ENCODE assay signal across 10 cellular contexts in genomic region chr12:14402697-14403096, GRCh38. TPM values are rescaled to one million over a fixed set of nuclear protein-coding genes. Genes with fewer than 3 reads are reported as not detected.
DNase-seq lines count a peak whose midpoint lies in the region; ATAC-seq and TF ChIP-seq lines count a peak whose summit lies in the region.
"Had no signal": no experiment of that assay in that cellular context is flagged by ENCODE, and none has a peak within 500 bp of the region (broad histone marks: within the 10 kb centered on the region; RNA-seq: fewer than 3 reads in every experiment).

No MANE protein-coding gene starts in this region.

- H2AFZ ChIP-seq in hepatocyte: no peak overlapping the region

- 75% methylated on average over 4 of the region's 4 CpGs for WGBS in hepatocyte (ENCODE audit: low lambda C conversion rate, missing lambda C conversion rate)
- WGBS in spleen, 5 donors: 81 to 91% (median 86%) methylated on average over 4 of the region's 4 CpGs

- TF ChIP-seq POLR2A in spleen (IDR thresholded peaks at IDR 0.05): no peak

- H3K27ac ChIP-seq in hepatocyte (peak overlapping the region; percentile 12), spleen (peak overlapping the region in 6 of 8 donors; percentile 2 to 85 (median 66))

- no peaks in the 10 kb centered on the region for H3K27me3 Mint-ChIP-seq in activated T-cell treated with anti-CD3 and anti-CD28 coated beads, Interleukin-2, amount 50 U/mL, for 4 hours (ENCODE audit: low read depth)
- no peaks in the 10 kb centered on the region for H3K27me3 Mint-ChIP-seq in T-cell
- H3K27me3 Mint-ChIP-seq in Calu3 (ENCODE audit: unreplicated experiment): no peaks in the 10 kb centered on the region

- no peak for ATAC-seq in activated T-cell treated with anti-CD3 and anti-CD28 coated beads, Interleukin-2, amount 50 U/mL, for 4 hours
- ATAC-seq in T-cell (replicated peaks in 1 of 4): no peak
- ATAC-seq in GM21528 (IDR thresholded peaks at IDR 0.05; ENCODE audit: low FRiP score, unreplicated experiment): no peak
- no peak for ATAC-seq in GM18498 (IDR thresholded peaks at IDR 0.05; ENCODE audit: unreplicated experiment)

- H3K27me3 ChIP-seq in hepatocyte: no peaks in the 10 kb centered on the region
- H3K27me3 ChIP-seq in spleen (replicated peaks in 1 of 7): no peaks in the 10 kb centered on the region

- peak overlapping the region; percentile 79 for H3K4me3 Mint-ChIP-seq in activated T-cell treated with anti-CD3 and anti-CD28 coated beads, Interleukin-2, amount 50 U/mL, for 4 hours
- peak overlapping the region; percentile 31 to 59 (median 56) for H3K4me3 Mint-ChIP-seq in T-cell
- no peak overlapping the region for H3K4me3 Mint-ChIP-seq in Calu3 (ENCODE audit: low read depth, unreplicated experiment)

- no peak for DNase-seq in activated T-cell treated with anti-CD3 and anti-CD28 coated beads, Interleukin-2, amount 50 U/mL, for 4 hours
- no peak for DNase-seq in activated T-cell treated with anti-CD3 and anti-CD28 coated beads for 4 hours
- no peak for DNase-seq in T-cell
- DNase-seq in hepatocyte (ENCODE audit: low spot score): no peak
- DNase-seq in spleen: no peak
- no peak for DNase-seq in Calu3
- DNase-seq: GF-D8; stimulated activated CD4-positive, alpha-beta T cell treated with anti-CD3 and anti-CD28 coated beads, Interleukin-12 subunit alpha, Interleukin-12 subunit beta, amount 100 ng/mL, for 4 hours had no signal

- H3K27ac Mint-ChIP-seq in T-cell (peak overlapping the region; percentile 82 to 90), Calu3 (ENCODE audit: unreplicated experiment) (no peak overlapping the region)

- no peak overlapping the region for H3K4me2 ChIP-seq in hepatocyte

- no peaks in the 10 kb centered on the region for H3K9me3 ChIP-seq in hepatocyte (ENCODE audit: low read depth)
- H3K9me3 ChIP-seq in spleen: peaks cover 0 to 34% (median 11%) of the 10 kb centered on the region in 8 donors

- POLR2A ChIA-PET in T-cell (lab: Charles Lee): interaction anchor here (0.6 to 2.0 kb wide), 8 partner anchors 9 to 1838 kb away, joined by 3 to 9 read pairs (median 4); partner anchors contain the start of gene ATF7IP (in 1 of the 2)

- H4K20me1 ChIP-seq in hepatocyte (ENCODE audit: insufficient read depth, poor library complexity, severe bottlenecking): peaks cover 16% of the 10 kb centered on the region

- peaks cover 12% of the 10 kb centered on the region for H3K36me3 Mint-ChIP-seq in activated T-cell treated with anti-CD3 and anti-CD28 coated beads, Interleukin-2, amount 50 U/mL, for 4 hours (ENCODE audit: insufficient read depth)
- H3K36me3 Mint-ChIP-seq in T-cell (peaks cover 22% of the 10 kb centered on the region), Calu3 (ENCODE audit: insufficient read depth, unreplicated experiment) (peaks cover 14% of the 10 kb centered on the region)

- H3K79me2 ChIP-seq in hepatocyte: peaks cover 100% of the 10 kb centered on the region

- TF ChIP-seq CTCF in hepatocyte (IDR thresholded peaks at IDR 0.05; ENCODE audit: poor library complexity) (no peak), spleen (IDR thresholded peaks at IDR 0.05 in 8 of 11, conservative IDR thresholded peaks at IDR 0.05 in 3 of 11) (no peak), Calu3 (IDR thresholded peaks at IDR 0.05; ENCODE audit: unreplicated experiment) (no peak)

- intact Hi-C loops in spleen (cut with DNase I; ENCODE audit: low total_unique reads): no loop called here
- intact Hi-C loops in Calu3 (cut with micrococcal nuclease; ENCODE audit: unreplicated experiment): no loop called here

- H3K36me3 ChIP-seq in hepatocyte (replicated peaks; ENCODE audit: insufficient read depth, low read depth) (no peaks in the 10 kb centered on the region), spleen (peaks cover 0 to 10% (median 0%) of the 10 kb centered on the region in 6 donors)

- peaks cover 75% of the 10 kb centered on the region for H3K4me1 Mint-ChIP-seq in activated T-cell treated with anti-CD3 and anti-CD28 coated beads, Interleukin-2, amount 50 U/mL, for 4 hours (ENCODE audit: low read depth)
- peaks cover 71 to 83% (median 83%) of the 10 kb centered on the region in 3 donors for H3K4me1 Mint-ChIP-seq in T-cell
- peaks cover 44% of the 10 kb centered on the region for H3K4me1 Mint-ChIP-seq in Calu3 (ENCODE audit: low read depth, unreplicated experiment)

- BruUV-seq in Calu3 (replicated peaks; lab: Mats Ljungman, UMichigan): no TSS peak

- peaks cover 4% of the 10 kb centered on the region for H3K9me3 Mint-ChIP-seq in activated T-cell treated with anti-CD3 and anti-CD28 coated beads, Interleukin-2, amount 50 U/mL, for 4 hours
- H3K9me3 Mint-ChIP-seq in T-cell: no peaks in the 10 kb centered on the region
- no peaks in the 10 kb centered on the region for H3K9me3 Mint-ChIP-seq in Calu3 (ENCODE audit: low read depth, unreplicated experiment)

- no peaks in the 10 kb centered on the region for H3K9me2 ChIP-seq in hepatocyte (replicated peaks; ENCODE audit: insufficient read depth)

- CTCF ChIA-PET in T-cell (lab: Charles Lee): interaction anchor here (0.7 to 1.5 kb wide), 11 partner anchors 8 to 163 kb away, joined by 3 to 10 read pairs (median 4); partner anchors contain the start of gene ATF7IP (in 1 of the 2)
- CTCF ChIA-PET in Calu3 (lab: Charles Lee): interaction anchor here (0.6 to 1.0 kb wide), 2 partner anchors 9 to 134 kb away, joined by 3 read pairs; no protein-coding TSS in a partner anchor

- H3K4me1 ChIP-seq in hepatocyte (ENCODE audit: insufficient read depth) (peaks cover 13% of the 10 kb centered on the region), spleen (peaks cover 15 to 100% (median 67%) of the 10 kb centered on the region in 6 donors)

- no peak overlapping the region for H3K4me3 ChIP-seq in hepatocyte
- H3K4me3 ChIP-seq in spleen: no peak overlapping the region

RNA-seq across cellular contexts. Expression of gene ATF7IP, which starts 37.2 kb away (rescaled TPM):
- total RNA-seq in activated T-cell treated with anti-CD3 and anti-CD28 coated beads, Interleukin-2, amount 50 U/mL, for 4 hours: 10 to 100 TPM; 33.5 to 54.6 (median 39.4) TPM
- total RNA-seq in T-cell (100 to 1,000 TPM; 112 to 165 (median 147) TPM), hepatocyte (46.4 and 52.5 TPM in 2 replicates), spleen (100 to 1,000 TPM in 6 of 7 donors, 10 to 100 TPM in 1; 84.5 to 170 (median 132) TPM), Calu3 (2022) (72.7 and 89.0 TPM in 2 replicates)
- polyA plus RNA-seq in hepatocyte (24.8 and 28.8 TPM in 2 replicates), spleen (10 to 100 TPM; 10.2 to 19.2 (median 15.7) TPM)
